In the genomic region with DNA sequence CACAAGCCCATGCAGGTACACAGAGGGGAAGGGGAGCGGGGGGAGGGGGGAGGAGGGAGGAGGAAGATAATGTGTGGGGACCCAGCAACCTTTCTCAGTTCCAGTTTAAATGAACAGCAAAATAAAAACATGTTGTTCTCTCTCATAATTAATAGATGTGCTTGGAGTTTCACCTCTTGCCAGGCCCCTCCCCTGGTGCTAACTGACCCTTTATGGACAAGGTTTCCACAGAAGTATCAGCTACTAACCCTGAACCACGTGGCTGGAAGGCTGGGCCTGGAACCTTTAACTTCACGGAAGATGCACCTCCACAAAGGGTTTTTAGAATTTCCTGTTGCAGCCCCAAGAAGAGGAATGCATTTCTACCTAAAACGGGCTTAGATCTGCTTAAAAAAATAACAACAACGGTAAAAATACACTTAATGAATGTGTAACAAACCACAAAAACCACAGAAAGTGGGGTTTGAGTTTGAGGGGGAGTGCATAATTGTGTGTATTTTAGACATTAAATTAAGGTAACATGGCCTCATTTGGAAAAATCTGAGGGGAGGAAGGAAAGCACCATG, we compare ENCODE assay signal across 1 cellular context.
TF ChIP-seq lines count a peak whose summit lies in the region.

No MANE protein-coding gene starts in this region.

TF ChIP-seq in GM12878, 131 proteins besides CTCF, POLR2A, EP300 and RAD21 (continued from another document and continues in another):
- TF ChIP-seq MLLT1 (IDR thresholded peaks at IDR 0.05) (peak; percentile 90), PAX5 (IDR thresholded peaks at IDR 0.05; ENCODE audit: borderline replicate concordance, low read depth, low read length) (no peak), RBBP5 (conservative IDR thresholded peaks at IDR 0.05) (no peak), IKZF1 (conservative IDR thresholded peaks at IDR 0.05) (peak; percentile 29; the same call in 1 of the 2 replicates), CHD4 (IDR thresholded peaks at IDR 0.05) (no peak), NRF1 (conservative IDR thresholded peaks at IDR 0.05; ENCODE audit: low read depth, low read length) (no peak), ZNF274 (IDR thresholded peaks at IDR 0.05; ENCODE audit: insufficient read depth, insufficient read length) (no peak), ZNF622 (IDR thresholded peaks at IDR 0.05) (no peak), RELB (IDR thresholded peaks at IDR 0.05; ENCODE audit: low read depth) (0 out of 2 replicates have a peak, but pooled peaks have one; percentile 27), ZNF217 (IDR thresholded peaks at IDR 0.05) (no peak), MTA2 (IDR thresholded peaks at IDR 0.05; ENCODE audit: low read depth) (peak; percentile 92), NFYA (IDR thresholded peaks at IDR 0.05; ENCODE audit: borderline replicate concordance, low read depth, low read length) (no peak), RUNX3 (IDR thresholded peaks at IDR 0.05; ENCODE audit: low read length) (peak; percentile 94), CREB1 (IDR thresholded peaks at IDR 0.05; ENCODE audit: low read depth) (no peak), SMARCA5 (IDR thresholded peaks at IDR 0.05) (no peak), SMC3 (IDR thresholded peaks at IDR 0.05; ENCODE audit: borderline replicate concordance, low read length) (no peak), NFIC (IDR thresholded peaks at IDR 0.05; ENCODE audit: low read depth, low read length) (no peak), SP1 (IDR thresholded peaks at IDR 0.05; ENCODE audit: low read depth, low read length) (no peak), DPF2 (IDR thresholded peaks at IDR 0.05) (no peak), JUNB (IDR thresholded peaks at IDR 0.05) (peak; percentile 58), ETV6 (conservative IDR thresholded peaks at IDR 0.05 in 1 of 2, IDR thresholded peaks at IDR 0.05 in 1 of 2; ENCODE audit: borderline replicate concordance in 1 of 2, low read depth in 1 of 2) (no peak), MYC (IDR thresholded peaks at IDR 0.05; ENCODE audit: insufficient read depth, insufficient read length, insufficient replicate concordance, low read length, severe bottlenecking) (no peak), SIX5 (IDR thresholded peaks at IDR 0.05; ENCODE audit: low read depth, low read length, severe bottlenecking) (no peak), IRF4 (IDR thresholded peaks at IDR 0.05; ENCODE audit: low read depth, low read length) (0 out of 2 replicates have a peak, but pooled peaks have one; percentile 20), BRCA1 (IDR thresholded peaks at IDR 0.05; ENCODE audit: low read depth, low read length) (no peak), RCOR1 (conservative IDR thresholded peaks at IDR 0.05; ENCODE audit: low read depth, low read length) (no peak), TARDBP (IDR thresholded peaks at IDR 0.05; ENCODE audit: borderline replicate concordance) (no peak), ZSCAN29 (IDR thresholded peaks at IDR 0.05) (no peak), BHLHE40 (IDR thresholded peaks at IDR 0.05; ENCODE audit: borderline replicate concordance in 1 of 2, low read depth in 2 of 2, low read length in 1 of 2) (no peak), RFX5 (IDR thresholded peaks at IDR 0.05; ENCODE audit: low read depth, low read length) (no peak), POLR2AphosphoS2 (IDR thresholded peaks at IDR 0.05; ENCODE audit: low read depth, low read length) (no peak), CUX1 (IDR thresholded peaks at IDR 0.05; ENCODE audit: insufficient replicate concordance, low read depth, low read length) (no peak), TBL1XR1 (IDR thresholded peaks at IDR 0.05; ENCODE audit: low read depth, low read length) (no peak), BCL11A (IDR thresholded peaks at IDR 0.05; ENCODE audit: low read depth, low read length) (peak; percentile 73), STAT3 (IDR thresholded peaks at IDR 0.05; ENCODE audit: low read depth, low read length) (no peak), JUND (IDR thresholded peaks at IDR 0.05; ENCODE audit: low read depth, low read length) (no peak), TCF3 (IDR thresholded peaks at IDR 0.05; ENCODE audit: borderline replicate concordance, insufficient read depth, low read depth, low read length) (no peak), NR2F1 (conservative IDR thresholded peaks at IDR 0.05) (no peak), CBFB (IDR thresholded peaks at IDR 0.05; ENCODE audit: low read depth) (peak; percentile 75), EGR1 (IDR thresholded peaks at IDR 0.05; ENCODE audit: borderline replicate concordance in 1 of 2, low read depth in 2 of 2, low read length in 2 of 2) (no peak), SUZ12 (IDR thresholded peaks at IDR 0.05; ENCODE audit: unreplicated experiment) (no peak), HDGF (IDR thresholded peaks at IDR 0.05) (no peak)
- TF ChIP-seq, protein P1, sequence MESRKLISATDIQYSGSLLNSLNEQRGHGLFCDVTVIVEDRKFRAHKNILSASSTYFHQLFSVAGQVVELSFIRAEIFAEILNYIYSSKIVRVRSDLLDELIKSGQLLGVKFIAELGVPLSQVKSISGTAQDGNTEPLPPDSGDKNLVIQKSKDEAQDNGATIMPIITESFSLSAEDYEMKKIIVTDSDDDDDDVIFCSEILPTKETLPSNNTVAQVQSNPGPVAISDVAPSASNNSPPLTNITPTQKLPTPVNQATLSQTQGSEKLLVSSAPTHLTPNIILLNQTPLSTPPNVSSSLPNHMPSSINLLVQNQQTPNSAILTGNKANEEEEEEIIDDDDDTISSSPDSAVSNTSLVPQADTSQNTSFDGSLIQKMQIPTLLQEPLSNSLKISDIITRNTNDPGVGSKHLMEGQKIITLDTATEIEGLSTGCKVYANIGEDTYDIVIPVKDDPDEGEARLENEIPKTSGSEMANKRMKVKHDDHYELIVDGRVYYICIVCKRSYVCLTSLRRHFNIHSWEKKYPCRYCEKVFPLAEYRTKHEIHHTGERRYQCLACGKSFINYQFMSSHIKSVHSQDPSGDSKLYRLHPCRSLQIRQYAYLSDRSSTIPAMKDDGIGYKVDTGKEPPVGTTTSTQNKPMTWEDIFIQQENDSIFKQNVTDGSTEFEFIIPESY (IDR thresholded peaks at IDR 0.05): no peak
- TF ChIP-seq, protein P2, sequence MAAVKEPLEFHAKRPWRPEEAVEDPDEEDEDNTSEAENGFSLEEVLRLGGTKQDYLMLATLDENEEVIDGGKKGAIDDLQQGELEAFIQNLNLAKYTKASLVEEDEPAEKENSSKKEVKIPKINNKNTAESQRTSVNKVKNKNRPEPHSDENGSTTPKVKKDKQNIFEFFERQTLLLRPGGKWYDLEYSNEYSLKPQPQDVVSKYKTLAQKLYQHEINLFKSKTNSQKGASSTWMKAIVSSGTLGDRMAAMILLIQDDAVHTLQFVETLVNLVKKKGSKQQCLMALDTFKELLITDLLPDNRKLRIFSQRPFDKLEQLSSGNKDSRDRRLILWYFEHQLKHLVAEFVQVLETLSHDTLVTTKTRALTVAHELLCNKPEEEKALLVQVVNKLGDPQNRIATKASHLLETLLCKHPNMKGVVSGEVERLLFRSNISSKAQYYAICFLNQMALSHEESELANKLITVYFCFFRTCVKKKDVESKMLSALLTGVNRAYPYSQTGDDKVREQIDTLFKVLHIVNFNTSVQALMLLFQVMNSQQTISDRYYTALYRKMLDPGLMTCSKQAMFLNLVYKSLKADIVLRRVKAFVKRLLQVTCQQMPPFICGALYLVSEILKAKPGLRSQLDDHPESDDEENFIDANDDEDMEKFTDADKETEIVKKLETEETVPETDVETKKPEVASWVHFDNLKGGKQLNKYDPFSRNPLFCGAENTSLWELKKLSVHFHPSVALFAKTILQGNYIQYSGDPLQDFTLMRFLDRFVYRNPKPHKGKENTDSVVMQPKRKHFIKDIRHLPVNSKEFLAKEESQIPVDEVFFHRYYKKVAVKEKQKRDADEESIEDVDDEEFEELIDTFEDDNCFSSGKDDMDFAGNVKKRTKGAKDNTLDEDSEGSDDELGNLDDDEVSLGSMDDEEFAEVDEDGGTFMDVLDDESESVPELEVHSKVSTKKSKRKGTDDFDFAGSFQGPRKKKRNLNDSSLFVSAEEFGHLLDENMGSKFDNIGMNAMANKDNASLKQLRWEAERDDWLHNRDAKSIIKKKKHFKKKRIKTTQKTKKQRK (IDR thresholded peaks at IDR 0.05; ENCODE audit: low read depth, low read length): no peak
- TF ChIP-seq, protein P3, sequence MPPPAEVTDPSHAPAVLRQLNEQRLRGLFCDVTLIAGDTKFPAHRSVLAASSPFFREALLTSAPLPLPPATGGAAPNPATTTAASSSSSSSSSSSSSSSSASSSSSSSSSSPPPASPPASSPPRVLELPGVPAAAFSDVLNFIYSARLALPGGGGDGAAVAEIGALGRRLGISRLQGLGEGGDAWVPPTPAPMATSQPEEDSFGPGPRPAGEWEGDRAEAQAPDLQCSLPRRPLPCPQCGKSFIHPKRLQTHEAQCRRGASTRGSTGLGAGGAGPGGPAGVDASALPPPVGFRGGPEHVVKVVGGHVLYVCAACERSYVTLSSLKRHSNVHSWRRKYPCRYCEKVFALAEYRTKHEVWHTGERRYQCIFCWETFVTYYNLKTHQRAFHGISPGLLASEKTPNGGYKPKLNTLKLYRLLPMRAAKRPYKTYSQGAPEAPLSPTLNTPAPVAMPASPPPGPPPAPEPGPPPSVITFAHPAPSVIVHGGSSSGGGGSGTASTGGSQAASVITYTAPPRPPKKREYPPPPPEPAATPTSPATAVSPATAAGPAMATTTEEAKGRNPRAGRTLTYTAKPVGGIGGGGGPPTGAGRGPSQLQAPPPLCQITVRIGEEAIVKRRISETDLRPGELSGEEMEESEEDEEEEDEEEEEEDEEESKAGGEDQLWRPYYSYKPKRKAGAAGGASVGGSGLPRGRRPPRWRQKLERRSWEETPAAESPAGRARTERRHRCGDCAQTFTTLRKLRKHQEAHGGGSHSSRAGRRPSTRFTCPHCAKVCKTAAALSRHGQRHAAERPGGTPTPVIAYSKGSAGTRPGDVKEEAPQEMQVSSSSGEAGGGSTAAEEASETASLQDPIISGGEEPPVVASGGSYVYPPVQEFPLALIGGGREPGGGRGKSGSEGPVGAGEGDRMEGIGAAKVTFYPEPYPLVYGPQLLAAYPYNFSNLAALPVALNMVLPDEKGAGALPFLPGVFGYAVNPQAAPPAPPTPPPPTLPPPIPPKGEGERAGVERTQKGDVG (CRISPR knock-in tag; IDR thresholded peaks at IDR 0.05): no peak
